ENCODE assay signal across 18 cellular contexts in genomic region chr7:76146374-76146773, GRCh38. TPM values are rescaled to one million over a fixed set of nuclear protein-coding genes. Genes with fewer than 3 reads are reported as not detected.
DNase-seq lines count a peak whose midpoint lies in the region; ATAC-seq, FAIRE-seq and TF ChIP-seq lines count a peak whose summit lies in the region.
"Had no signal": no experiment of that assay in that cellular context is flagged by ENCODE, and none has a peak within 500 bp of the region (broad histone marks: within the 10 kb centered on the region; RNA-seq: fewer than 3 reads in every experiment).

No MANE protein-coding gene starts in this region.

- no peak for TF ChIP-seq POLR2A in K562 (conservative IDR thresholded peaks at IDR 0.05)
- TF ChIP-seq POLR2A in right lobe of liver (IDR thresholded peaks at IDR 0.05) = no peak
- TF ChIP-seq POLR2A in H54 (IDR thresholded peaks at IDR 0.05; ENCODE audit: low read depth, low read length) = no peak

- TF ChIP-seq CTCF in left ventricle myocardium inferior (IDR thresholded peaks at IDR 0.05; ENCODE audit: borderline replicate concordance) (no peak), K562 (IDR thresholded peaks at IDR 0.05 in 2 of 3, conservative IDR thresholded peaks at IDR 0.05 in 1 of 3; ENCODE audit: insufficient read depth in 2 of 3, low read depth in 1 of 3, low read length in 3 of 3) (no peak), right lobe of liver (IDR thresholded peaks at IDR 0.05) (no peak)

- H3K9me3 ChIP-seq in left ventricle myocardium inferior (replicated peaks) (no peaks in the 10 kb centered on the region), K562 (replicated peaks; ENCODE audit: control insufficient read depth, insufficient read depth, low read depth, low read length) (no peaks in the 10 kb centered on the region), right lobe of liver (no peaks in the 10 kb centered on the region)
- H3K9me3 ChIP-seq: HAP-1 had no signal

- no peak overlapping the region for H3K9ac ChIP-seq in K562 (ENCODE audit: insufficient read depth in 1 of 2, low read depth in 2 of 2, low read length in 2 of 2)

- no peak for FAIRE-seq in K562 (lab: Jason Lieb, UNC)
- no peak for FAIRE-seq in H54 (lab: Jason Lieb, UNC)
- FAIRE-seq: GM18507 had no signal

- H3K27ac ChIP-seq in left ventricle myocardium inferior (replicated peaks) = peak overlapping the region; percentile 27
- no peak overlapping the region for H3K27ac ChIP-seq in K562 (ENCODE audit: extremely low read depth, low read depth, low read length)
- H3K27ac ChIP-seq in right lobe of liver = peak overlapping the region in 2 of 3 donors; percentile 23 to 54

- H3K36me3 ChIP-seq in left ventricle myocardium inferior (no peaks in the 10 kb centered on the region), K562 (ENCODE audit: control insufficient read depth, insufficient read depth, low read length) (no peaks in the 10 kb centered on the region), right lobe of liver (no peaks in the 10 kb centered on the region)
- H3K36me3 ChIP-seq: HAP-1 had no signal

- H3K4me1 ChIP-seq in left ventricle myocardium inferior = peaks cover 3% of the 10 kb centered on the region
- peaks cover 7 to 13% of the 10 kb centered on the region in 2 experiments; a peak in 4 of 5 replicates for H3K4me1 ChIP-seq in K562 (replicated peaks in 1 of 2; ENCODE audit: control insufficient read depth in 2 of 2, insufficient read depth in 2 of 2, low read length in 2 of 2)
- H3K4me1 ChIP-seq in right lobe of liver = peaks cover 0 to 25% (median 0%) of the 10 kb centered on the region in 4 donors
- H3K4me1 ChIP-seq: HAP-1 had no signal

- no peaks in the 10 kb centered on the region for H4K20me1 ChIP-seq in K562 (replicated peaks; ENCODE audit: control insufficient read depth, insufficient read depth, low read length)

- H3K4me3 ChIP-seq in left ventricle myocardium inferior (no peak overlapping the region), K562 (no peak overlapping the region), right lobe of liver (no peak overlapping the region)
- H3K4me3 ChIP-seq: GM23338, HAP-1 had no signal

- no peak for TF ChIP-seq EP300 in K562 (IDR thresholded peaks at IDR 0.05; ENCODE audit: low read length)

- intact Hi-C loops in left ventricle myocardium inferior (cut with micrococcal nuclease) = no loop called here
- intact Hi-C loops in Right ventricle myocardium inferior (cut with DNase I) = no loop called here
- intact Hi-C loops in K562 (cut with micrococcal nuclease) = no loop called here
- intact Hi-C loops in right lobe of liver (cut with DNase I) = no loop called here

- no TSS peak for BruUV-seq in K562 (replicated peaks; lab: Mats Ljungman, UMichigan)

- H3K9me1 ChIP-seq in K562 (ENCODE audit: control insufficient read depth, insufficient read depth, low read length) = no peaks in the 10 kb centered on the region

- WGBS in K562 (ENCODE audit: insufficient coverage, low coverage, missing lambda C conversion rate) = 55% methylated on average over 4 of the region's 4 CpGs
- 28% methylated on average over 4 of the region's 4 CpGs for whole genome bisulfite sequencing in right lobe of liver (ENCODE audit: insufficient coverage, low coverage, low lambda C conversion rate, missing lambda C conversion rate)

- H3K27me3 ChIP-seq in left ventricle myocardium inferior (ENCODE audit: low read depth) (peaks cover 9% of the 10 kb centered on the region), K562 (ENCODE audit: control insufficient read depth in 2 of 2, insufficient read depth in 2 of 2, low read length in 2 of 2) (no peaks in the 10 kb centered on the region), right lobe of liver (no peaks in the 10 kb centered on the region)

- ATAC-seq in Right ventricle myocardium inferior (no peak), K562 (no peak), left lobe of liver (peak; percentile 82), right lobe of liver (peak; percentile 68 to 85 (median 80))
- ATAC-seq: GM23338 had no signal

- no peak for TF ChIP-seq RAD21 in K562 (CRISPR knock-in tag; conservative IDR thresholded peaks at IDR 0.05 in 1 of 2, IDR thresholded peaks at IDR 0.05 in 1 of 2)

- DNase-seq in left ventricle myocardium inferior (no peak), Right ventricle myocardium inferior (ENCODE audit: missing footprints) (no peak), K562 (ENCODE audit: extremely low read depth in 1 of 4, low spot score in 3 of 4) (no peak), left lobe of liver (ENCODE audit: low spot score) (no peak), right lobe of liver (no peak), H54 (ENCODE audit: insufficient read length, low spot score) (no peak)
- DNase-seq in stimulated activated CD4-positive, alpha-beta T cell treated with anti-CD3 and anti-CD28 coated beads, Interleukin-15, amount 100 ng/mL, for 24 hours = no peak
- DNase-seq: C1 segment of cervical spinal cord; Calu3; CD4-positive, alpha-beta memory T cell; COR-L47; DMS53; DMS79 treated with DMSO at 0.1 percent for 48 hours; GF-D8; HFFc6 had no signal

- peak overlapping the region; percentile 34; the same call in 1 of the 2 replicates for H2AFZ ChIP-seq in K562 (ENCODE audit: low read depth, low read length)
- H2AFZ ChIP-seq: GM23338 had no signal

- H3K79me2 ChIP-seq in K562 (ENCODE audit: control insufficient read depth, insufficient read depth, low read length) = no peaks in the 10 kb centered on the region

- in situ Hi-C loops in K562 (cut with MboI) = no loop called here

- POLR2A ChIA-PET in K562 (lab: Yijun Ruan, JAX) = no interaction called here

- no peak overlapping the region for H3K4me2 ChIP-seq in K562 (ENCODE audit: insufficient read depth, low read length)
- H3K4me2 ChIP-seq: GM23338 had no signal

- CTCF ChIA-PET in K562 (lab: Yijun Ruan, JAX; ENCODE audit: low intra/inter-chr PET ratio) = no interaction called here

TF ChIP-seq in K562, 482 proteins besides CTCF, POLR2A, EP300 and RAD21:
- TF ChIP-seq KDM4B (IDR thresholded peaks at IDR 0.05; ENCODE audit: borderline replicate concordance in 2 of 2, low read depth in 1 of 2) (no peak), FOXA3 (CRISPR knock-in tag; conservative IDR thresholded peaks at IDR 0.05 in 1 of 2, IDR thresholded peaks at IDR 0.05 in 1 of 2) (no peak), GABPA (tag; conservative IDR thresholded peaks at IDR 0.05; ENCODE audit: low read depth) (no peak), HES1 (IDR thresholded peaks at IDR 0.05; ENCODE audit: low read depth) (no peak), RFX1 (IDR thresholded peaks at IDR 0.05) (no peak), FUS (optimal IDR thresholded peaks at IDR 0.05; ENCODE audit: low read depth, low read length) (no peak), GTF2A2 (tag; IDR thresholded peaks at IDR 0.05) (no peak), ZNF717 (CRISPR knock-in tag; IDR thresholded peaks at IDR 0.05) (no peak), ZNF431 (CRISPR knock-in tag; IDR thresholded peaks at IDR 0.05) (no peak), TAF7 (tag; IDR thresholded peaks at IDR 0.05) (no peak), NFE2L1 (tag; IDR thresholded peaks at IDR 0.05; ENCODE audit: borderline replicate concordance, low read depth) (no peak), ETV1 (tag; conservative IDR thresholded peaks at IDR 0.05; ENCODE audit: low read depth) (no peak), TEAD1 (CRISPR knock-in tag; IDR thresholded peaks at IDR 0.05) (no peak)

RNA-seq across cellular contexts. Expression of gene SRRM3, which starts 55.3 kb away (rescaled TPM):
- total RNA-seq in left ventricle myocardium inferior = 6.1 TPM
- total RNA-seq in Right ventricle myocardium inferior = 16.5 TPM
- 0.32 and 1.6 TPM in 2 replicates for total RNA-seq in K562 (2011; cell fraction: chromatin; rRNA removed; ENCODE audit: low replicate concordance)
- total RNA-seq in K562 (2011; cell fraction: nucleolus; rRNA removed) = 0.39 and 2.3 TPM in 2 replicates
- total RNA-seq in K562 (2011; cell fraction: nucleoplasm; rRNA removed) = 0.84 and 0.88 TPM in 2 replicates
- 0.45 and 0.59 TPM in 2 replicates for total RNA-seq in K562 (2014; rRNA removed)
- 0.16 and 0.18 TPM in 2 replicates for total RNA-seq in K562 (2014; rRNA removed; fragmentation: Illumina TruSeq; extraction: Trizol)
- 0.08 TPM in 1 of 2 replicates, not detected in the other for total RNA-seq in K562 (2015; rRNA removed; fragmentation: Illumina TruSeq; extraction: Trizol)
- 0.47 and 0.91 TPM in 2 replicates for total RNA-seq in K562 (2021)
- polyA plus RNA-seq in K562 (2011; rRNA removed) = 0.55 and 0.74 TPM in 2 replicates
- 1.0 and 2.3 TPM in 2 replicates for polyA plus RNA-seq in K562 (2011; cell fraction: cytosol; rRNA removed)
- 0.60 and 0.94 TPM in 2 replicates for polyA plus RNA-seq in K562 (2011; cell fraction: nucleus; rRNA removed)
- 0.42 and 0.48 TPM in 2 replicates for polyA plus RNA-seq in K562 (2012)
- polyA plus RNA-seq in K562 (2014; fragmentation: Illumina TruSeq; extraction: Trizol) = 0.30 and 0.37 TPM in 2 replicates
- under 1 TPM in 1 of 2 experiments, not detected in 1; 0.04 TPM for polyA plus RNA-seq in K562 (2014; fragmentation: Nextera tagmentation; extraction: Ambion mirVana)
- 0.43 and 0.46 TPM in 2 replicates for polyA plus RNA-seq in K562 (2014; rRNA removed)
- polyA minus RNA-seq in K562 (2011; rRNA and poly(A)+ RNA removed) = 0.30 and 0.70 TPM in 2 replicates
- 0.48 and 1.0 TPM in 2 replicates for polyA minus RNA-seq in K562 (2011; cell fraction: cytosol; rRNA and poly(A)+ RNA removed)
- polyA minus RNA-seq in K562 (2011; cell fraction: nucleus; rRNA and poly(A)+ RNA removed) = 0.44 and 0.54 TPM in 2 replicates
- total RNA-seq in left lobe of liver = 0.20 TPM
- total RNA-seq in right lobe of liver = under 1 TPM in 4 of 6 experiments, not detected in 2; 0.14 to 0.37 (median 0.19) TPM
- total RNA-seq: CD4-positive, alpha-beta memory T cell had no signal
- polyA plus RNA-seq: CD4-positive, alpha-beta memory T cell had no signal

Comparison
In these comparisons a context has a peak if more than half of its experiments do, and no peak if none do; other contexts are left out.
1. ATAC-seq: peak in left lobe of liver (single experiment) and right lobe of liver (4 of 4); none in Right ventricle myocardium inferior (single experiment) and K562 (single experiment).